ENCODE assay signal across 17 cellular contexts in the genomic region with DNA sequence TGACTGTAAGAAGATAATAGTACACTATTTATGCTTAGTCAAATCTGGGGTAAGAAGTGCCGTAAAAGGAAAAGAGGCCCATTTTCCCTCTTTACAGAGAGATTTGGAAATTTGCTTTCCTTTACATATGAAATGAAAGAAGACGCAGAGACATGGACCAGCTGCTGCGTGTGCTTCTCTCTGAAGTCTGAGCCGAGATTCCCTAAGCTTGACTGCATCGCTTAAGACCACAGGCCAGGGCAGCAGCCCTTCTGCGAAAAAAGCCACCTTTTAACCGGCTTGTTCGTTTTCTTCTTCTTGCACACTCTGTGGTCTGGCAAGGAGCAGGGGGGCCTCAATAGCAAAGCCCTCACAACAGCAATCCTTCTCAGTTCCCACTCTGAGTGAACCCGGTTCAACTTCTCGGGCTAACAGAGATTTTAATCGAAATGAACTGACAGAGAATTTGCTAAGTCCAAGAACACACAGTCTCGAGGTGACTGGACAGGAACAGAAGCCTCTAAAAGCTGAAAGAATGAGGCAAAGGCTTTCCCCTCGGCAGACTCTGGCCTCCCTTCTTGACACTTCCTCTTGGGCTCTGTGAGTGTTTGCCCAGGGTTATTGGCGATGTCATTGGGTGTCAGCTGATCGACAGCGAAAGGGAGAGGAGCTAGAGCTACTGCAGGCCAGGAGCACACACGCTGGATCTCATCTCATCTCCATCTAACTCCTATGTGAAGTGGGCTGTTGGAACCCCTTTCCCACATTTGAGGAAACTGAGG.
DNase-seq lines count a peak whose midpoint lies in the region; ATAC-seq, FAIRE-seq and TF ChIP-seq lines count a peak whose summit lies in the region.
"Had no signal": no experiment of that assay in that cellular context is flagged by ENCODE, and none has a peak within 500 bp of the region (broad histone marks: within the 10 kb centered on the region; RNA-seq: fewer than 3 reads in every experiment).

No MANE protein-coding gene starts in this region.

- H2BK5ac ChIP-seq in trophoblast cell (ENCODE audit: low read depth, low read length, poor library complexity) = no peak overlapping the region

- H3K27ac ChIP-seq in trophoblast cell (ENCODE audit: low read depth, low read length) = no peak overlapping the region
- H3K27ac ChIP-seq: SJSA1 had no signal

- intact Hi-C loops in left cardiac atrium (cut with DNase I) = no loop called here

- no peaks in the 10 kb centered on the region for H3K79me2 ChIP-seq in trophoblast cell (ENCODE audit: control insufficient read depth, insufficient read depth, low read length, poor library complexity)

- H2AK5ac ChIP-seq in trophoblast cell (ENCODE audit: low read length) = no peak overlapping the region

- peak overlapping the region; percentile 16 for H2BK12ac ChIP-seq in trophoblast cell (ENCODE audit: low read length)

- H3K27me3 ChIP-seq in trophoblast cell (ENCODE audit: insufficient read depth, low read length) (no peaks in the 10 kb centered on the region), BE2C (no peaks in the 10 kb centered on the region)
- H3K27me3 ChIP-seq: SJSA1, tibial nerve had no signal

- FAIRE-seq in frontal cortex (lab: Jason Lieb, UNC) = no peak

- H3K4ac ChIP-seq in trophoblast cell (ENCODE audit: low read depth, low read length) = no peak overlapping the region

- H3K79me1 ChIP-seq in trophoblast cell (ENCODE audit: low read length) = no peaks in the 10 kb centered on the region

- H2AFZ ChIP-seq in trophoblast cell (ENCODE audit: insufficient read depth, low read length, poor library complexity) = no peak overlapping the region

- ATAC-seq in left cardiac atrium (peak; percentile 34 to 44), HG03460 (IDR thresholded peaks at IDR 0.05; ENCODE audit: unreplicated experiment) (no peak)
- ATAC-seq: naive thymus-derived CD8-positive, alpha-beta T cell had no signal

- no peak for TF ChIP-seq CTCF in AG10803 (conservative IDR thresholded peaks at IDR 0.05; ENCODE audit: low read length)
- TF ChIP-seq CTCF in BE2C (IDR thresholded peaks at IDR 0.05; ENCODE audit: low read depth, low read length) = no peak

- no peak overlapping the region for H4K8ac ChIP-seq in trophoblast cell (ENCODE audit: low read depth, low read length)

- H3K9ac ChIP-seq in trophoblast cell (ENCODE audit: low read length) = no peak overlapping the region

- WGBS in trophoblast cell (ENCODE audit: extremely low coverage, insufficient coverage, insufficient read length) = no CpG with 5 or more reads among the region's 17 CpGs

- no peak overlapping the region for H4K12ac ChIP-seq in trophoblast cell (ENCODE audit: low read depth, low read length)

- H3K4me1 ChIP-seq in trophoblast cell (ENCODE audit: control insufficient read depth in 1 of 2, insufficient read depth in 2 of 2, low read length in 2 of 2) = peaks cover 2 to 9% of the 10 kb centered on the region in 2 experiments
- no peaks in the 10 kb centered on the region for H3K4me1 ChIP-seq in BE2C
- H3K4me1 ChIP-seq: SJSA1, tibial nerve had no signal

- H3K9me3 ChIP-seq in trophoblast cell (ENCODE audit: insufficient read depth, low read depth, low read length) = no peaks in the 10 kb centered on the region
- H3K9me3 ChIP-seq in BE2C = no peaks in the 10 kb centered on the region
- H3K9me3 ChIP-seq: SJSA1, tibial nerve had no signal

- no peak overlapping the region for H3K4me2 ChIP-seq in trophoblast cell (ENCODE audit: low read length)

- no peak overlapping the region for H3K23ac ChIP-seq in trophoblast cell (ENCODE audit: low read length)

- DNase-seq in AG10803 (ENCODE audit: low read depth) = peak; percentile 64
- peak; percentile 67 to 74 for DNase-seq in NOMO-1 (lab: John Stamatoyannopoulos, UW; ENCODE audit: unreplicated experiment in 2 of 2)
- peak; percentile 27 for DNase-seq in left cardiac atrium
- no peak for DNase-seq in trophoblast cell
- DNase-seq in mesenteric fat pad (ENCODE audit: low spot score) = no peak
- DNase-seq in frontal cortex (ENCODE audit: low spot score in 2 of 2) = no peak
- DNase-seq in BE2C = no peak
- DNase-seq: activated naive CD4-positive, alpha-beta T cell treated with anti-CD3 and anti-CD28 coated beads, Interleukin-2, amount 50 U/mL, for 16 hours; AML-193; H9; naive thymus-derived CD8-positive, alpha-beta T cell; NCI-H1436 treated with DMSO at 0.1 percent for 48 hours; NCI-H774; stimulated activated CD4-positive, alpha-beta T cell treated with anti-CD3 and anti-CD28 coated beads, Interleukin-12 subunit alpha, Interleukin-12 subunit beta, amount 100 ng/mL, for 4 hours had no signal

- H3K14ac ChIP-seq in trophoblast cell (ENCODE audit: low read length) = no peak overlapping the region

- H3K4me3 ChIP-seq in AG10803 (ENCODE audit: low read length) (no peak overlapping the region), trophoblast cell (ENCODE audit: low read depth, low read length) (peak overlapping the region; percentile 6), BE2C (ENCODE audit: low read depth, low read length) (no peak overlapping the region)
- H3K4me3 ChIP-seq: SJSA1, tibial nerve had no signal

- H2BK120ac ChIP-seq in trophoblast cell (ENCODE audit: insufficient read depth, low read length, poor library complexity) = no peak overlapping the region

- no peak overlapping the region for H4K91ac ChIP-seq in trophoblast cell (ENCODE audit: low read depth, low read length)

- no peak overlapping the region for H3K18ac ChIP-seq in trophoblast cell (ENCODE audit: low read length)

- H3K36me3 ChIP-seq in trophoblast cell (ENCODE audit: control insufficient read depth in 1 of 2, insufficient read depth in 2 of 2, low read length in 2 of 2) (no peaks in the 10 kb centered on the region), BE2C (no peaks in the 10 kb centered on the region)
- H3K36me3 ChIP-seq: SJSA1, tibial nerve had no signal

Comparison
In these comparisons a context has a peak if more than half of its experiments do, and no peak if none do; other contexts are left out.
1. DNase-seq: peak in AG10803 (single experiment), NOMO-1 (2 of 2) and left cardiac atrium (single experiment); none in trophoblast cell (0 of 2), mesenteric fat pad (single experiment), frontal cortex (0 of 2) and BE2C (single experiment).